Comparison of ENCODE assay signal across 21 cellular contexts in genomic region chr2:10274376-10274775, GRCh38.
"Had no signal": no experiment of that assay in that cellular context is flagged by ENCODE, and none has a peak within 500 bp of the region (broad histone marks: within the 10 kb centered on the region; RNA-seq: fewer than 3 reads in every experiment).

No MANE protein-coding gene starts in this region.

- H3K27me3 Mint-ChIP-seq: activated CD4-positive, alpha-beta T cell treated with anti-CD3 and anti-CD28 coated beads for 36 hours; activated CD8-positive, alpha-beta T cell treated with anti-CD3 and anti-CD28 coated beads for 36 hours; activated naive CD4-positive, alpha-beta T cell treated with anti-CD3 and anti-CD28 coated beads, Interleukin-2, amount 50 U/mL, for 24 hours had no signal

- H3K9me3 Mint-ChIP-seq: activated CD8-positive, alpha-beta T cell treated with anti-CD3 and anti-CD28 coated beads for 36 hours; activated naive CD4-positive, alpha-beta T cell treated with anti-CD3 and anti-CD28 coated beads, Interleukin-2, amount 50 U/mL, for 24 hours; activated T-cell treated with anti-CD3 and anti-CD28 coated beads, Interleukin-2, amount 50 U/mL, for 72 hours; activated T-helper 2 cell treated with anti-CD3 and anti-CD28 coated beads, Interferon-gamma antibody, Interleukin-2, Interleukin-4, amounts not matched to agents 10 μg/mL and 5 μg/mL and 100 μg/mL, durations not matched to agents 14 hours and 24 hours and 36 hours had no signal

- H3K36me3 ChIP-seq: breast epithelium had no signal

- DNase-seq: activated CD4-positive, alpha-beta T cell treated with anti-CD3 and anti-CD28 coated beads for 36 hours; activated CD8-positive, alpha-beta memory T cell treated with anti-CD3 and anti-CD28 coated beads, Interleukin-2, amount 50 U/mL, for 4 hours; activated CD8-positive, alpha-beta T cell treated with anti-CD3 and anti-CD28 coated beads for 36 hours; activated naive CD4-positive, alpha-beta T cell; activated T-cell treated with anti-CD3 and anti-CD28 coated beads, Interleukin-2, amount 50 U/mL, for 72 hours; Karpas-422; MM.1S; NCI-H1105; NCI-H1436; NCI-H1694 treated with DMSO at 0.1 percent for 48 hours; NCI-H2029 treated with DMSO at 0.1 percent for 48 hours; NCI-H345; NCI-H510A; NCI-H526 treated with DMSO at 0.1 percent for 48 hours; NCI-H82 had no signal

- H3K9me3 ChIP-seq: breast epithelium had no signal

- H3K4me3 ChIP-seq: breast epithelium, K562, SK-N-MC had no signal

- H3K27ac ChIP-seq: breast epithelium, SK-N-MC, VCaP had no signal

- ATAC-seq: activated CD4-positive, alpha-beta T cell treated with anti-CD3 and anti-CD28 coated beads for 36 hours; activated CD8-positive, alpha-beta T cell treated with anti-CD3 and anti-CD28 coated beads for 36 hours; activated T-cell treated with anti-CD3 and anti-CD28 coated beads, Interleukin-2, amount 50 U/mL, for 72 hours had no signal

- H3K4me3 Mint-ChIP-seq: activated CD4-positive, alpha-beta T cell treated with anti-CD3 and anti-CD28 coated beads for 36 hours; activated CD8-positive, alpha-beta T cell treated with anti-CD3 and anti-CD28 coated beads for 36 hours; activated naive CD4-positive, alpha-beta T cell treated with anti-CD3 and anti-CD28 coated beads, Interleukin-2, amount 50 U/mL, for 24 hours; activated T-cell treated with anti-CD3 and anti-CD28 coated beads, Interleukin-2, amount 50 U/mL, for 72 hours had no signal

- H3K27me3 ChIP-seq: breast epithelium had no signal

- H3K4me1 ChIP-seq: breast epithelium had no signal

- H3K36me3 Mint-ChIP-seq: activated naive CD4-positive, alpha-beta T cell treated with anti-CD3 and anti-CD28 coated beads, Interleukin-2, amount 50 U/mL, for 24 hours had no signal

- H3K27ac Mint-ChIP-seq: activated CD4-positive, alpha-beta T cell treated with anti-CD3 and anti-CD28 coated beads for 36 hours; activated CD8-positive, alpha-beta T cell treated with anti-CD3 and anti-CD28 coated beads for 36 hours; activated naive CD4-positive, alpha-beta T cell treated with anti-CD3 and anti-CD28 coated beads, Interleukin-2, amount 50 U/mL, for 24 hours; activated T-cell treated with anti-CD3 and anti-CD28 coated beads, Interleukin-2, amount 50 U/mL, for 72 hours; activated T-helper 2 cell treated with anti-CD3 and anti-CD28 coated beads, Interferon-gamma antibody, Interleukin-2, Interleukin-4, amounts not matched to agents 10 μg/mL and 5 μg/mL and 100 μg/mL, durations not matched to agents 14 hours and 24 hours and 36 hours had no signal
